In genomic region chr19:47348819-47349795, GRCh38 we compare ENCODE assay signal across 1 cellular context.
A peak's percentile ranks its signal among the peaks of the same experiment; 100 is the strongest.
TF ChIP-seq lines count a peak whose summit lies in the region.

Gene DHX34 (plus strand): TSS chr19:47349315. CDS start chr19:47353031, 3,716 bp downstream.

TF ChIP-seq in HEK293, 187 proteins besides CTCF, POLR2A, EP300 and RAD21 (continued from another document and continues in another):
- no peak for TF ChIP-seq ZNF433 (tag by site-specific recombination; IDR thresholded peaks at IDR 0.05; ENCODE audit: low read depth)
- TF ChIP-seq ZBTB20 (tag by site-specific recombination; IDR thresholded peaks at IDR 0.05) = peak; percentile 53; the same call in 1 of the 2 replicates
- no peak for TF ChIP-seq AEBP2 (tag by site-specific recombination; IDR thresholded peaks at IDR 0.05; ENCODE audit: borderline replicate concordance)
- TF ChIP-seq GLI4 (tag by site-specific recombination; IDR thresholded peaks at IDR 0.05) = peak; percentile 49; the same call in 1 of the 2 replicates
- no peak for TF ChIP-seq ZNF214 (tag by site-specific recombination; IDR thresholded peaks at IDR 0.05; ENCODE audit: borderline replicate concordance)
- 0 out of 2 replicates have a peak, but pooled peaks have one; percentile 47 for TF ChIP-seq ZNF792 (tag by site-specific recombination; IDR thresholded peaks at IDR 0.05)
- peak; percentile 98 for TF ChIP-seq KLF16 (tag by site-specific recombination; IDR thresholded peaks at IDR 0.05)
- no peak for TF ChIP-seq ZNF571 (tag by site-specific recombination; IDR thresholded peaks at IDR 0.05)
- no peak for TF ChIP-seq ZNF175 (tag by site-specific recombination; IDR thresholded peaks at IDR 0.05)
- no peak for TF ChIP-seq ZNF114 (tag by site-specific recombination; IDR thresholded peaks at IDR 0.05)
- TF ChIP-seq ZBTB44 (tag by site-specific recombination; IDR thresholded peaks at IDR 0.05) = no peak
- TF ChIP-seq YY1 (tag by site-specific recombination; IDR thresholded peaks at IDR 0.05) = no peak; the same call in 1 of the 2 replicates
- TF ChIP-seq ZNF677 (tag by site-specific recombination; IDR thresholded peaks at IDR 0.05) = no peak
- no peak for TF ChIP-seq REST (tag by site-specific recombination; IDR thresholded peaks at IDR 0.05)
- TF ChIP-seq, protein P1, sequence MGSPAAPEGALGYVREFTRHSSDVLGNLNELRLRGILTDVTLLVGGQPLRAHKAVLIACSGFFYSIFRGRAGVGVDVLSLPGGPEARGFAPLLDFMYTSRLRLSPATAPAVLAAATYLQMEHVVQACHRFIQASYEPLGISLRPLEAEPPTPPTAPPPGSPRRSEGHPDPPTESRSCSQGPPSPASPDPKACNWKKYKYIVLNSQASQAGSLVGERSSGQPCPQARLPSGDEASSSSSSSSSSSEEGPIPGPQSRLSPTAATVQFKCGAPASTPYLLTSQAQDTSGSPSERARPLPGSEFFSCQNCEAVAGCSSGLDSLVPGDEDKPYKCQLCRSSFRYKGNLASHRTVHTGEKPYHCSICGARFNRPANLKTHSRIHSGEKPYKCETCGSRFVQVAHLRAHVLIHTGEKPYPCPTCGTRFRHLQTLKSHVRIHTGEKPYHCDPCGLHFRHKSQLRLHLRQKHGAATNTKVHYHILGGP (tag by site-specific recombination; IDR thresholded peaks at IDR 0.05) = no peak
- no peak for TF ChIP-seq ZNF302 (tag by site-specific recombination; IDR thresholded peaks at IDR 0.05; ENCODE audit: low read depth)
- no peak for TF ChIP-seq ZNF211 (tag by site-specific recombination; IDR thresholded peaks at IDR 0.05; ENCODE audit: low read depth)
- no peak for TF ChIP-seq ZSCAN30 (tag by site-specific recombination; IDR thresholded peaks at IDR 0.05)
- no peak for TF ChIP-seq ZNF791 (tag by site-specific recombination; IDR thresholded peaks at IDR 0.05)
- TF ChIP-seq ZNF398 (tag by site-specific recombination; IDR thresholded peaks at IDR 0.05) = peak; percentile 8; the same call in 1 of the 2 replicates
- no peak for TF ChIP-seq ZNF16 (tag by site-specific recombination; IDR thresholded peaks at IDR 0.05; ENCODE audit: low read depth)
- TF ChIP-seq, protein P2, sequence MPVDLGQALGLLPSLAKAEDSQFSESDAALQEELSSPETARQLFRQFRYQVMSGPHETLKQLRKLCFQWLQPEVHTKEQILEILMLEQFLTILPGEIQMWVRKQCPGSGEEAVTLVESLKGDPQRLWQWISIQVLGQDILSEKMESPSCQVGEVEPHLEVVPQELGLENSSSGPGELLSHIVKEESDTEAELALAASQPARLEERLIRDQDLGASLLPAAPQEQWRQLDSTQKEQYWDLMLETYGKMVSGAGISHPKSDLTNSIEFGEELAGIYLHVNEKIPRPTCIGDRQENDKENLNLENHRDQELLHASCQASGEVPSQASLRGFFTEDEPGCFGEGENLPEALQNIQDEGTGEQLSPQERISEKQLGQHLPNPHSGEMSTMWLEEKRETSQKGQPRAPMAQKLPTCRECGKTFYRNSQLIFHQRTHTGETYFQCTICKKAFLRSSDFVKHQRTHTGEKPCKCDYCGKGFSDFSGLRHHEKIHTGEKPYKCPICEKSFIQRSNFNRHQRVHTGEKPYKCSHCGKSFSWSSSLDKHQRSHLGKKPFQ (tag by site-specific recombination; IDR thresholded peaks at IDR 0.05) = no peak
- no peak for TF ChIP-seq ZNF146 (tag by site-specific recombination; IDR thresholded peaks at IDR 0.05)
- no peak for TF ChIP-seq ZNF350 (tag by site-specific recombination; IDR thresholded peaks at IDR 0.05)
- TF ChIP-seq ZNF660 (tag by site-specific recombination; IDR thresholded peaks at IDR 0.05) = peak; percentile 61
- TF ChIP-seq ZNF629 (tag by site-specific recombination; IDR thresholded peaks at IDR 0.05) = no peak; the same call in 1 of the 2 replicates
- TF ChIP-seq ZNF776 (tag by site-specific recombination; IDR thresholded peaks at IDR 0.05; ENCODE audit: borderline replicate concordance) = no peak
- no peak for TF ChIP-seq SCRT1 (tag by site-specific recombination; IDR thresholded peaks at IDR 0.05; ENCODE audit: borderline replicate concordance)
- TF ChIP-seq ZNF596 (tag by site-specific recombination; IDR thresholded peaks at IDR 0.05) = no peak
- TF ChIP-seq ZNF837 (tag by site-specific recombination; IDR thresholded peaks at IDR 0.05) = no peak
- TF ChIP-seq ZBTB21 (tag by site-specific recombination; IDR thresholded peaks at IDR 0.05) = no peak
- no peak for TF ChIP-seq WT1 (tag by site-specific recombination; IDR thresholded peaks at IDR 0.05)
- TF ChIP-seq GLIS1 (tag by site-specific recombination; IDR thresholded peaks at IDR 0.05) = peak; percentile 97
- no peak for TF ChIP-seq TRIM28 (IDR thresholded peaks at IDR 0.05; ENCODE audit: borderline replicate concordance, low read length)
- peak; percentile 41; the same call in 1 of the 2 replicates for TF ChIP-seq REPIN1 (tag by site-specific recombination; IDR thresholded peaks at IDR 0.05; ENCODE audit: low read depth)
- no peak for TF ChIP-seq OSR2 (tag by site-specific recombination; IDR thresholded peaks at IDR 0.05)
- peak; percentile 73; the same call in 1 of the 2 replicates for TF ChIP-seq ZNF580 (tag by site-specific recombination; IDR thresholded peaks at IDR 0.05)
- peak; percentile 58; the same call in 1 of the 2 replicates for TF ChIP-seq ZNF843 (tag by site-specific recombination; IDR thresholded peaks at IDR 0.05)
- peak; percentile 72; the same call in 1 of the 2 replicates for TF ChIP-seq ZNF76 (tag by site-specific recombination; IDR thresholded peaks at IDR 0.05; ENCODE audit: borderline replicate concordance, low read depth)
- no peak for TF ChIP-seq ZNF155 (tag by site-specific recombination; IDR thresholded peaks at IDR 0.05)
- TF ChIP-seq ZNF561 (tag by site-specific recombination; IDR thresholded peaks at IDR 0.05; ENCODE audit: borderline replicate concordance) = peak; percentile 68; the same call in 1 of the 2 replicates
- TF ChIP-seq, protein P3, sequence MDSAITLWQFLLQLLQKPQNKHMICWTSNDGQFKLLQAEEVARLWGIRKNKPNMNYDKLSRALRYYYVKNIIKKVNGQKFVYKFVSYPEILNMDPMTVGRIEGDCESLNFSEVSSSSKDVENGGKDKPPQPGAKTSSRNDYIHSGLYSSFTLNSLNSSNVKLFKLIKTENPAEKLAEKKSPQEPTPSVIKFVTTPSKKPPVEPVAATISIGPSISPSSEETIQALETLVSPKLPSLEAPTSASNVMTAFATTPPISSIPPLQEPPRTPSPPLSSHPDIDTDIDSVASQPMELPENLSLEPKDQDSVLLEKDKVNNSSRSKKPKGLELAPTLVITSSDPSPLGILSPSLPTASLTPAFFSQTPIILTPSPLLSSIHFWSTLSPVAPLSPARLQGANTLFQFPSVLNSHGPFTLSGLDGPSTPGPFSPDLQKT (IDR thresholded peaks at IDR 0.05; ENCODE audit: borderline replicate concordance, low read depth, low read length) = peak; percentile 33; the same call in 1 of the 2 replicates
- TF ChIP-seq, protein P4, sequence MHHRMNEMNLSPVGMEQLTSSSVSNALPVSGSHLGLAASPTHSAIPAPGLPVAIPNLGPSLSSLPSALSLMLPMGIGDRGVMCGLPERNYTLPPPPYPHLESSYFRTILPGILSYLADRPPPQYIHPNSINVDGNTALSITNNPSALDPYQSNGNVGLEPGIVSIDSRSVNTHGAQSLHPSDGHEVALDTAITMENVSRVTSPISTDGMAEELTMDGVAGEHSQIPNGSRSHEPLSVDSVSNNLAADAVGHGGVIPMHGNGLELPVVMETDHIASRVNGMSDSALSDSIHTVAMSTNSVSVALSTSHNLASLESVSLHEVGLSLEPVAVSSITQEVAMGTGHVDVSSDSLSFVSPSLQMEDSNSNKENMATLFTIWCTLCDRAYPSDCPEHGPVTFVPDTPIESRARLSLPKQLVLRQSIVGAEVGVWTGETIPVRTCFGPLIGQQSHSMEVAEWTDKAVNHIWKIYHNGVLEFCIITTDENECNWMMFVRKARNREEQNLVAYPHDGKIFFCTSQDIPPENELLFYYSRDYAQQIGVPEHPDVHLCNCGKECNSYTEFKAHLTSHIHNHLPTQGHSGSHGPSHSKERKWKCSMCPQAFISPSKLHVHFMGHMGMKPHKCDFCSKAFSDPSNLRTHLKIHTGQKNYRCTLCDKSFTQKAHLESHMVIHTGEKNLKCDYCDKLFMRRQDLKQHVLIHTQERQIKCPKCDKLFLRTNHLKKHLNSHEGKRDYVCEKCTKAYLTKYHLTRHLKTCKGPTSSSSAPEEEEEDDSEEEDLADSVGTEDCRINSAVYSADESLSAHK (tag by site-specific recombination; IDR thresholded peaks at IDR 0.05) = 0 out of 2 replicates have a peak, but pooled peaks have one; percentile 34
- no peak for TF ChIP-seq ZNF391 (tag by site-specific recombination; IDR thresholded peaks at IDR 0.05; ENCODE audit: borderline replicate concordance, low read depth)
- no peak for TF ChIP-seq ZNF362 (tag by site-specific recombination; IDR thresholded peaks at IDR 0.05)
- TF ChIP-seq ZNF626 (tag by site-specific recombination; IDR thresholded peaks at IDR 0.05) = no peak
- TF ChIP-seq ZNF23 (tag by site-specific recombination; IDR thresholded peaks at IDR 0.05; ENCODE audit: borderline replicate concordance) = no peak
- peak; percentile 41; the same call in 1 of the 2 replicates for TF ChIP-seq ZEB2 (tag by site-specific recombination; IDR thresholded peaks at IDR 0.05)
- TF ChIP-seq ZNF521 (tag by site-specific recombination; IDR thresholded peaks at IDR 0.05) = no peak
